In genomic region chr2:96838345-96839287, GRCh38 we compare ENCODE assay signal across 10 cellular contexts. TPM values are rescaled to one million over a fixed set of nuclear protein-coding genes. Genes with fewer than 3 reads are reported as not detected.
DNase-seq lines count a peak whose midpoint lies in the region; ATAC-seq and TF ChIP-seq lines count a peak whose summit lies in the region.
"Had no signal": no experiment of that assay in that cellular context is flagged by ENCODE, and none has a peak within 500 bp of the region (broad histone marks: within the 10 kb centered on the region; RNA-seq: fewer than 3 reads in every experiment).

No MANE protein-coding gene starts in this region.

- POLR2A ChIA-PET in activated naive CD8-positive, alpha-beta T cell treated with anti-CD3 and anti-CD28 coated beads, Interleukin-2, amount 10 ng/mL, durations not matched to agents 7 days and 5 days (lab: Charles Lee) = interaction anchor here (1.2 to 2.8 kb wide), 3 partner anchors 19 to 125 kb away, joined by 4 to 16 read pairs (median 5); partner anchors contain the start of genes ANKRD39 and CNNM3

- no peaks in the 10 kb centered on the region for H3K27me3 Mint-ChIP-seq in activated naive CD8-positive, alpha-beta T cell treated with anti-CD3 and anti-CD28 coated beads, Interleukin-2, amount 10 ng/mL, durations not matched to agents 7 days and 5 days

- H3K27ac Mint-ChIP-seq in activated naive CD8-positive, alpha-beta T cell treated with anti-CD3 and anti-CD28 coated beads, Interleukin-2, amount 10 ng/mL, durations not matched to agents 7 days and 5 days = peak overlapping the region; percentile 83

- peaks cover 12% of the 10 kb centered on the region for H3K36me3 Mint-ChIP-seq in activated naive CD8-positive, alpha-beta T cell treated with anti-CD3 and anti-CD28 coated beads, Interleukin-2, amount 10 ng/mL, durations not matched to agents 7 days and 5 days

- DNase-seq in activated naive CD8-positive, alpha-beta T cell treated with anti-CD3 and anti-CD28 coated beads, Interleukin-2, amount 10 ng/mL, durations not matched to agents 7 days and 5 days = no peak
- DNase-seq in omental fat pad (ENCODE audit: low spot score) (no peak), kidney glomerular epithelial cell (lab: John Stamatoyannopoulos, UW) (no peak), HPDE6-E6E7 (ENCODE audit: extremely low spot score) (no peak), GM03348 (ENCODE audit: low spot score) (no peak)
- DNase-seq in stimulated activated CD8-positive, alpha-beta memory T cell treated with anti-CD3 and anti-CD28 coated beads, Interleukin-4, amount 100 ng/mL, for 48 hours = no peak
- DNase-seq: mesenchymal stem cell, NCI-H1105 had no signal

- TF ChIP-seq CTCF in omental fat pad (IDR thresholded peaks at IDR 0.05) = no peak

- H3K4me3 Mint-ChIP-seq in activated naive CD8-positive, alpha-beta T cell treated with anti-CD3 and anti-CD28 coated beads, Interleukin-2, amount 10 ng/mL, durations not matched to agents 7 days and 5 days = peak overlapping the region; percentile 39

- peaks cover 17% of the 10 kb centered on the region for H3K4me1 Mint-ChIP-seq in activated naive CD8-positive, alpha-beta T cell treated with anti-CD3 and anti-CD28 coated beads, Interleukin-2, amount 10 ng/mL, durations not matched to agents 7 days and 5 days

- no peaks in the 10 kb centered on the region for H3K9me3 Mint-ChIP-seq in activated naive CD8-positive, alpha-beta T cell treated with anti-CD3 and anti-CD28 coated beads, Interleukin-2, amount 10 ng/mL, durations not matched to agents 7 days and 5 days

- ATAC-seq in GM19023 (IDR thresholded peaks at IDR 0.05; ENCODE audit: unreplicated experiment) = peak; percentile 4
- peak; percentile 7 for ATAC-seq in HG03025 (IDR thresholded peaks at IDR 0.05; ENCODE audit: low FRiP score, unreplicated experiment)
- ATAC-seq in activated naive CD8-positive, alpha-beta T cell treated with anti-CD3 and anti-CD28 coated beads, Interleukin-2, amount 10 ng/mL, durations not matched to agents 7 days and 5 days (ENCODE audit: low read depth) = no peak
- peak; percentile 8 for ATAC-seq in omental fat pad (ENCODE audit: low FRiP score)

RNA-seq across cellular contexts. Expression of gene ANKRD23, which starts 5.2 kb away (rescaled TPM):
- 10 to 100 TPM; 16.5 to 17.8 TPM for total RNA-seq in activated naive CD8-positive, alpha-beta T cell treated with anti-CD3 and anti-CD28 coated beads, Interleukin-2, amount 10 ng/mL, durations not matched to agents 7 days and 5 days
- 1 to 10 TPM; 1.4 to 4.4 (median 1.8) TPM for total RNA-seq in omental fat pad

RNA-seq across cellular contexts. Expression of gene ANKRD39, which starts 19.2 kb away (rescaled TPM):
- 10 to 100 TPM; 31.2 to 33.9 TPM for total RNA-seq in activated naive CD8-positive, alpha-beta T cell treated with anti-CD3 and anti-CD28 coated beads, Interleukin-2, amount 10 ng/mL, durations not matched to agents 7 days and 5 days
- total RNA-seq in omental fat pad = 10 to 100 TPM in 2 of 4 donors, 1 to 10 TPM in 2; 6.6 to 15.3 (median 10.3) TPM

RNA-seq across cellular contexts. Expression of gene CNNM3, which starts 22.5 kb away (rescaled TPM):
- total RNA-seq in activated naive CD8-positive, alpha-beta T cell treated with anti-CD3 and anti-CD28 coated beads, Interleukin-2, amount 10 ng/mL, durations not matched to agents 7 days and 5 days = 10 to 100 TPM; 34.6 to 34.7 TPM
- total RNA-seq in omental fat pad = 10 to 100 TPM in 2 of 4 donors, 1 to 10 TPM in 2; 5.9 to 11.0 (median 9.5) TPM

RNA-seq across cellular contexts. Expression of gene SEMA4C, which starts 31.3 kb away (rescaled TPM):
- total RNA-seq in activated naive CD8-positive, alpha-beta T cell treated with anti-CD3 and anti-CD28 coated beads, Interleukin-2, amount 10 ng/mL, durations not matched to agents 7 days and 5 days = 10 to 100 TPM; 28.8 to 30.6 TPM
- 10 to 100 TPM; 19.7 to 40.4 (median 26.9) TPM for total RNA-seq in omental fat pad
